In genomic region chr5:124060010-124060409, GRCh38 we compare ENCODE assay signal across 1 cellular context.
TF ChIP-seq lines count a peak whose summit lies in the region.

No MANE protein-coding gene starts in this region.

TF ChIP-seq in GM23338, 12 proteins besides CTCF, POLR2A, EP300 and RAD21 (continued from another document):
- TF ChIP-seq REST (IDR thresholded peaks at IDR 0.05; ENCODE audit: unreplicated experiment) (no peak), ZNF114 (CRISPR knock-in tag; IDR thresholded peaks at IDR 0.05) (no peak), POLR2AphosphoS5 (IDR thresholded peaks at IDR 0.05; ENCODE audit: low read depth) (no peak), EZH2 (IDR thresholded peaks at IDR 0.05; ENCODE audit: low read depth, unreplicated experiment) (no peak), EZH2phosphoT487 (IDR thresholded peaks at IDR 0.05; ENCODE audit: unreplicated experiment) (no peak), NANOG (IDR thresholded peaks at IDR 0.05; ENCODE audit: borderline replicate concordance) (no peak), STAT1 (IDR thresholded peaks at IDR 0.05; ENCODE audit: unreplicated experiment) (no peak)
